7 cellular contexts compared by ENCODE assay signal in the genomic region with DNA sequence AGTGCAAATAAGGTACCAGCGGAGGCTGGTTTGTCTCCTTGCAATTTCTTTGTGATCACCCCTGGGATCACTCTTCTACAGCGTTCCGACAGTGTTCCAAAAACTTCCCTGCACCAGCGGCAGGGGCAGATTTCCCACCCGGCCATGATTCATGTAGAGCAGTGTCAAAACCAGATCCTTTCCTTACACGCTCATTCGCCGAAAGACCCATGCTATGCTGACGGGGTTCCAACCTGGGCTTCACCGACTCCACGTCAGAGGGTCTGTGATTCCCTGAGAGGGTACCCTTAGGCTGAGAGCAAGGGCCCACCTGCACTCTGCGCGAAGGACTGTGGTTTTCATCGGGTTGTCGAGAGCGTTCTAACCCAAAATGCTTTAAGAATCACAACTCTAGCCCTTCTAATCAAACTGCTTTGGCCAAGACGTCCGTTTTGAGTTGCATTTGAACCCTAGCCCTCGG. TPM values are rescaled to one million over a fixed set of nuclear protein-coding genes. Genes with fewer than 3 reads are reported as not detected.
A peak's percentile ranks its signal among the peaks of the same experiment; 100 is the strongest.
DNase-seq lines count a peak whose midpoint lies in the region; ATAC-seq, FAIRE-seq and TF ChIP-seq lines count a peak whose summit lies in the region.

No MANE protein-coding gene starts in this region.

- H3K79me2 ChIP-seq in H9 (ENCODE audit: insufficient read depth, low read length) = no peaks in the 10 kb centered on the region
- H3K79me2 ChIP-seq in K562 (ENCODE audit: control insufficient read depth, insufficient read depth, low read length) = peaks cover 32% of the 10 kb centered on the region

- H2BK5ac ChIP-seq in H9 (ENCODE audit: insufficient read length, low read length) = no peak overlapping the region

- no peak overlapping the region for H2BK12ac ChIP-seq in H9 (ENCODE audit: insufficient read length, low read depth, low read length)

- H3K9ac ChIP-seq in H9 (ENCODE audit: extremely low read depth, insufficient read length, low read length) (peak overlapping the region; percentile 11), K562 (ENCODE audit: insufficient read depth in 1 of 2, low read depth in 2 of 2, low read length in 2 of 2) (peak overlapping the region; percentile 54 to 82; a peak in 3 of 4 replicates)

- peak; percentile 40 for ATAC-seq in GM18498 (IDR thresholded peaks at IDR 0.05; ENCODE audit: unreplicated experiment)
- ATAC-seq in K562 = peak; percentile 1; the same call in 2 of the 3 replicates

- CTCF ChIA-PET in K562 (lab: Yijun Ruan, JAX; ENCODE audit: low intra/inter-chr PET ratio) = no interaction called here

- in situ Hi-C loops in K562 (cut with MboI) = no loop called here

- TF ChIP-seq POLR2A in NB4 (IDR thresholded peaks at IDR 0.05; ENCODE audit: extremely low read depth, insufficient read length) (no peak), K562 (conservative IDR thresholded peaks at IDR 0.05) (no peak)

- POLR2A ChIA-PET in K562 (lab: Yijun Ruan, JAX) = interaction anchor here (0.6 to 1.6 kb wide), 4 partner anchors 15 to 824 kb away, joined by 3 to 5 read pairs (median 4); no protein-coding TSS in a partner anchor

- H3K4me3 ChIP-seq in NB4 (ENCODE audit: low read depth, low read length) (peak overlapping the region; percentile 61), K562 (peak overlapping the region; percentile 60; the same call in 1 of the 2 replicates)

- no peak overlapping the region for H2BK20ac ChIP-seq in H9 (ENCODE audit: low read depth, low read length, poor library complexity, severe bottlenecking)

- H3K4me3 Mint-ChIP-seq in H9 = peak overlapping the region; percentile 96 to 97

- intact Hi-C loops in K562 (cut with micrococcal nuclease) = no loop called here

- H2BK15ac ChIP-seq in H9 (ENCODE audit: low read depth, low read length) = no peak overlapping the region

- H3K56ac ChIP-seq in H9 (ENCODE audit: insufficient read length, low read depth, low read length) = no peak overlapping the region

- H2BK120ac ChIP-seq in H9 (ENCODE audit: low read depth, low read length, poor library complexity, severe bottlenecking) = no peak overlapping the region

- H3K23ac ChIP-seq in H9 (ENCODE audit: insufficient read length, low read depth, low read length) = no peak overlapping the region

- H3K4me1 ChIP-seq in H9 (ENCODE audit: insufficient read depth, low read length) = no peaks in the 10 kb centered on the region
- peaks cover 7 to 10% of the 10 kb centered on the region in 2 experiments; a peak in 3 of 5 replicates for H3K4me1 ChIP-seq in K562 (replicated peaks in 1 of 2; ENCODE audit: control insufficient read depth in 2 of 2, insufficient read depth in 2 of 2, low read length in 2 of 2)

- H3K4me1 Mint-ChIP-seq in H9 = peaks cover 11 to 23% of the 10 kb centered on the region in 2 experiments

- no peak for TF ChIP-seq RAD21 in K562 (CRISPR knock-in tag; conservative IDR thresholded peaks at IDR 0.05 in 1 of 2, IDR thresholded peaks at IDR 0.05 in 1 of 2)

- no peaks in the 10 kb centered on the region for H3K79me1 ChIP-seq in H9 (ENCODE audit: insufficient read depth, low read depth, low read length, poor library complexity, severe bottlenecking)

- H3K27me3 Mint-ChIP-seq in H9 (ENCODE audit: low read depth) = no peaks in the 10 kb centered on the region

- H3K18ac ChIP-seq in H9 (ENCODE audit: insufficient read length, low read depth, low read length) = no peak overlapping the region

- WGBS in H9 (ENCODE audit: extremely low coverage, insufficient read length, low lambda C conversion rate) = no CpG with 5 or more reads among the region's 19 CpGs
- 44% methylated on average over 19 of the region's 19 CpGs for WGBS in K562 (ENCODE audit: insufficient coverage, low coverage, missing lambda C conversion rate)

- peaks cover 0 to 16% (median 8%) of the 10 kb centered on the region in 3 experiments; a peak in 5 of 7 replicates for H3K36me3 Mint-ChIP-seq in H9 (ENCODE audit: insufficient read depth in 1 of 3, low read depth in 3 of 3)

- H3K9me3 Mint-ChIP-seq in H9 = no peaks in the 10 kb centered on the region

- no peak overlapping the region for H3K14ac ChIP-seq in H9 (ENCODE audit: insufficient read depth, low read length)

- H3K23me2 ChIP-seq in H9 (ENCODE audit: insufficient read length, low read depth, low read length, poor library complexity, severe bottlenecking) = no peaks in the 10 kb centered on the region

- peak overlapping the region; percentile 93 to 98 (median 96) for H3K27ac Mint-ChIP-seq in H9

- DNase-seq in H9 (peak; percentile 78), NB4 (ENCODE audit: low read depth) (no peak), K562 (ENCODE audit: extremely low read depth in 1 of 4, low spot score in 3 of 4) (no peak), inferior parietal cortex (ENCODE audit: extremely low spot score) (peak; percentile 44), smooth muscle cell of the brain vasculature (ENCODE audit: low read depth, low spot score) (peak; percentile 12), amniotic stem cell (lab: John Stamatoyannopoulos, UW) (no peak)

- no peak for TF ChIP-seq EP300 in K562 (IDR thresholded peaks at IDR 0.05; ENCODE audit: low read length)

- H2AK5ac ChIP-seq in H9 (ENCODE audit: insufficient read length, low read length) = no peak overlapping the region

- no peaks in the 10 kb centered on the region for H3K27me3 ChIP-seq in H9 (ENCODE audit: insufficient read depth, low read length)
- no peaks in the 10 kb centered on the region for H3K27me3 ChIP-seq in K562 (ENCODE audit: control insufficient read depth in 2 of 2, insufficient read depth in 2 of 2, low read length in 2 of 2)

- no peak overlapping the region for H3K4ac ChIP-seq in H9 (ENCODE audit: low read depth, low read length)

- H2AFZ ChIP-seq in H9 (ENCODE audit: low read length) = peak overlapping the region; percentile 0
- H2AFZ ChIP-seq in K562 (ENCODE audit: low read depth, low read length) = peak overlapping the region; percentile 97

- H3K9me1 ChIP-seq in K562 (ENCODE audit: control insufficient read depth, insufficient read depth, low read length) = no peaks in the 10 kb centered on the region

- H3K36me3 ChIP-seq in K562 (ENCODE audit: control insufficient read depth, insufficient read depth, low read length) = peaks cover 23% of the 10 kb centered on the region; the same call in 1 of the 3 replicates

- FAIRE-seq in K562 (lab: Jason Lieb, UNC) = no peak

- no peak overlapping the region for H4K91ac ChIP-seq in H9 (ENCODE audit: insufficient read length, low read depth, low read length)

- H3K9me3 ChIP-seq in H9 (ENCODE audit: control insufficient read depth, low read depth, low read length) (no peaks in the 10 kb centered on the region), K562 (replicated peaks; ENCODE audit: control insufficient read depth, insufficient read depth, low read depth, low read length) (no peaks in the 10 kb centered on the region)

- peak overlapping the region; percentile 48 for H3K4me2 ChIP-seq in H9 (ENCODE audit: insufficient read depth, insufficient read length, low read length)
- H3K4me2 ChIP-seq in K562 (ENCODE audit: insufficient read depth, low read length) = peak overlapping the region; percentile 93

- no peak overlapping the region for H4K5ac ChIP-seq in H9 (ENCODE audit: insufficient read length, low read depth, low read length)

- BruUV-seq in K562 (replicated peaks; lab: Mats Ljungman, UMichigan) = no TSS peak

- H4K20me1 ChIP-seq in H9 (ENCODE audit: control insufficient read depth, insufficient read depth, insufficient read length) (no peaks in the 10 kb centered on the region), K562 (replicated peaks; ENCODE audit: control insufficient read depth, insufficient read depth, low read length) (no peaks in the 10 kb centered on the region)

- H3T11ph ChIP-seq in H9 (ENCODE audit: low read length) = no peak overlapping the region

- H3K27ac ChIP-seq in H9 (ENCODE audit: insufficient read length, low read depth, low read length) (no peak overlapping the region), K562 (ENCODE audit: extremely low read depth, low read depth, low read length) (peak overlapping the region; percentile 72)

- no peak overlapping the region for H4K8ac ChIP-seq in H9 (replicated peaks; ENCODE audit: insufficient read length, low read depth, low read length)

- TF ChIP-seq CTCF in H9 (conservative IDR thresholded peaks at IDR 0.05) (peak; percentile 9; the same call in 2 of the 3 replicates), NB4 (IDR thresholded peaks at IDR 0.05; ENCODE audit: low read depth, low read length) (no peak), K562 (IDR thresholded peaks at IDR 0.05 in 2 of 3, conservative IDR thresholded peaks at IDR 0.05 in 1 of 3; ENCODE audit: insufficient read depth in 2 of 3, low read depth in 1 of 3, low read length in 3 of 3) (no peak)

TF ChIP-seq in K562, 482 proteins besides CTCF, POLR2A, EP300 and RAD21 (continues in another document):
- TF ChIP-seq, protein P1, sequence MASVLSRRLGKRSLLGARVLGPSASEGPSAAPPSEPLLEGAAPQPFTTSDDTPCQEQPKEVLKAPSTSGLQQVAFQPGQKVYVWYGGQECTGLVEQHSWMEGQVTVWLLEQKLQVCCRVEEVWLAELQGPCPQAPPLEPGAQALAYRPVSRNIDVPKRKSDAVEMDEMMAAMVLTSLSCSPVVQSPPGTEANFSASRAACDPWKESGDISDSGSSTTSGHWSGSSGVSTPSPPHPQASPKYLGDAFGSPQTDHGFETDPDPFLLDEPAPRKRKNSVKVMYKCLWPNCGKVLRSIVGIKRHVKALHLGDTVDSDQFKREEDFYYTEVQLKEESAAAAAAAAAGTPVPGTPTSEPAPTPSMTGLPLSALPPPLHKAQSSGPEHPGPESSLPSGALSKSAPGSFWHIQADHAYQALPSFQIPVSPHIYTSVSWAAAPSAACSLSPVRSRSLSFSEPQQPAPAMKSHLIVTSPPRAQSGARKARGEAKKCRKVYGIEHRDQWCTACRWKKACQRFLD (CRISPR knock-in tag; IDR thresholded peaks at IDR 0.05) = 0 out of 2 replicates have a peak, but pooled peaks have one; percentile 14

RNA-seq across cellular contexts. Expression of a gene that starts 0.4 kb away (rescaled TPM):
- total RNA-seq in H9 (2021) (25.5 and 26.0 TPM in 2 replicates), K562 (2014; rRNA removed) (46.0 and 48.8 TPM in 2 replicates), K562 (2014; rRNA removed; fragmentation: Illumina TruSeq; extraction: Trizol) (67.9 and 69.2 TPM in 2 replicates), K562 (2015; rRNA removed; fragmentation: Illumina TruSeq; extraction: Trizol) (48.7 and 57.0 TPM in 2 replicates), K562 (2021) (57.3 and 60.0 TPM in 2 replicates)
- total RNA-seq in K562 (2011; cell fraction: chromatin; rRNA removed; ENCODE audit: low replicate concordance) = 53.1 and 95.8 TPM in 2 replicates
- 29.2 and 30.4 TPM in 2 replicates for total RNA-seq in K562 (2011; cell fraction: nucleolus; rRNA removed)
- 34.4 and 38.4 TPM in 2 replicates for total RNA-seq in K562 (2011; cell fraction: nucleoplasm; rRNA removed)
- polyA plus RNA-seq in K562 (2011; rRNA removed) (48.3 and 69.3 TPM in 2 replicates), K562 (2014; fragmentation: Illumina TruSeq; extraction: Trizol) (64.0 and 80.0 TPM in 2 replicates), K562 (2014; fragmentation: Nextera tagmentation; extraction: Ambion mirVana) (10 to 100 TPM; 55.0 to 93.4 TPM), K562 (2014; rRNA removed) (43.5 and 44.3 TPM in 2 replicates)
- 31.4 and 47.0 TPM in 2 replicates for polyA plus RNA-seq in K562 (2011; cell fraction: cytosol; rRNA removed)
- 21.1 and 26.0 TPM in 2 replicates for polyA plus RNA-seq in K562 (2011; cell fraction: nucleus; rRNA removed)
- polyA plus RNA-seq in K562 (2012) = 27.3 and 51.3 TPM in 2 replicates
- 82.7 and 91.2 TPM in 2 replicates for polyA minus RNA-seq in K562 (2011; rRNA and poly(A)+ RNA removed)
- 19.0 and 44.9 TPM in 2 replicates for polyA minus RNA-seq in K562 (2011; cell fraction: cytosol; rRNA and poly(A)+ RNA removed)
- 32.0 and 54.8 TPM in 2 replicates for polyA minus RNA-seq in K562 (2011; cell fraction: nucleus; rRNA and poly(A)+ RNA removed)

Comparison
In these comparisons a context has a peak if more than half of its experiments do, and no peak if none do; other contexts are left out.
1. DNase-seq: peak in H9 (single experiment), inferior parietal cortex (single experiment) and smooth muscle cell of the brain vasculature (single experiment); none in NB4 (single experiment), K562 (0 of 4) and amniotic stem cell (single experiment).